11 cellular contexts compared by ENCODE assay signal in genomic region chr6:116983375-116983774, GRCh38.
"Had no signal": no experiment of that assay in that cellular context is flagged by ENCODE, and none has a peak within 500 bp of the region (broad histone marks: within the 10 kb centered on the region; RNA-seq: fewer than 3 reads in every experiment).

No MANE protein-coding gene starts in this region.

- H3K9me3 ChIP-seq: HAP-1 had no signal

- DNase-seq: GM23248, GOT3, H7, H9, HCEC 1CT, HFFc6 had no signal

- H2AFZ ChIP-seq: GM23248, GM23338 had no signal

- H3K9ac ChIP-seq: GM23248 had no signal

- ATAC-seq: GM23338, HCT116 had no signal

- H3K4me2 ChIP-seq: GM23338 had no signal

- H3K36me3 ChIP-seq: HAP-1 had no signal

- FAIRE-seq: H1, H54 had no signal

- H3K4me3 ChIP-seq: GM23248, GM23338, HAP-1 had no signal

- H3K27ac ChIP-seq: GM23248 had no signal
